Comparison of ENCODE assay signal across 9 cellular contexts in the genomic region with DNA sequence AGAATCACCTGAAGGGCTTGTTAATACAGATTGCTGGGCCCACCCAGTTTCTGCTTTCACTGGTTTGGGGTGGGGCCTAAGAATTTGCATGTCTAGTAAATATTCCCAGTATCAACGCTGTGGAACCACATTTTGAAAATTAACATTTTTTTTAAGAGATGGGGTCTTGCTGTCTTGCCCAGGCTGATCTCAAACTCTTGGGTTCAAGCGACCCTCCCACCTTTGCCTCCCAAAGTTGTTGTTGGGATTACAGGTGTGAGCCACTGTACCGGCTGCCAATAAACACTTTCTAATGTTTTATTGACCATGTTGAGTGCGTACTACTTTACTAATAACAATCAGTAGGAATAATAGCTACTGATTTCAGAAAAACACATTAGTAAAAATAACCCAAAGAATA. TPM values are rescaled to one million over a fixed set of nuclear protein-coding genes. Genes with fewer than 3 reads are reported as not detected.
A peak's percentile ranks its signal among the peaks of the same experiment; 100 is the strongest.
DNase-seq lines count a peak whose midpoint lies in the region; ATAC-seq and TF ChIP-seq lines count a peak whose summit lies in the region.
"Had no signal": no experiment of that assay in that cellular context is flagged by ENCODE, and none has a peak within 500 bp of the region (broad histone marks: within the 10 kb centered on the region; RNA-seq: fewer than 3 reads in every experiment).

No MANE protein-coding gene starts in this region.

- intact Hi-C loops in esophagus muscularis mucosa (cut with DNase I) (no loop called here), sigmoid colon (cut with DNase I) (no loop called here)

- peak overlapping the region; percentile 99 for H3K9ac ChIP-seq in SK-N-MC (ENCODE audit: insufficient read length)

- H3K9me3 Mint-ChIP-seq in GM23338 = no peaks in the 10 kb centered on the region

- no peak overlapping the region for H3K27ac Mint-ChIP-seq in GM23338

- no peaks in the 10 kb centered on the region for H3K9me2 ChIP-seq in GM23338 (ENCODE audit: insufficient read depth)

- H3K4me1 ChIP-seq in GM23338 (ENCODE audit: insufficient read depth) (peaks cover 20% of the 10 kb centered on the region), esophagus muscularis mucosa (peaks cover 50 to 66% (median 55%) of the 10 kb centered on the region in 4 donors), sigmoid colon (peaks cover 0 to 67% (median 51%) of the 10 kb centered on the region in 4 donors)

- peak overlapping the region; percentile 95; the same call in 1 of the 2 replicates for H3K4me2 ChIP-seq in GM23338

- H3K36me3 Mint-ChIP-seq in GM23338 (ENCODE audit: low read depth) = peaks cover 74% of the 10 kb centered on the region

- H3K27ac ChIP-seq in GM23338 (ENCODE audit: low read depth) = peak overlapping the region; percentile 28; the same call in 1 of the 2 replicates
- H3K27ac ChIP-seq in SK-N-MC = peak overlapping the region; percentile 27
- H3K27ac ChIP-seq in esophagus muscularis mucosa (replicated peaks in 1 of 4) = peak overlapping the region in 3 of 4 donors; percentile 88 to 99 (median 99)
- peak overlapping the region in 3 of 4 donors; percentile 97 to 100 (median 98) for H3K27ac ChIP-seq in sigmoid colon

- H3K4me3 ChIP-seq in GM23338 (peak overlapping the region; percentile 95), SK-N-MC (peak overlapping the region; percentile 86), esophagus muscularis mucosa (peak overlapping the region; percentile 61 to 96 (median 94)), sigmoid colon (peak overlapping the region in 2 of 4 donors; percentile 83 to 93)

- no peak for ATAC-seq in GM23338
- no peak for ATAC-seq in activated CD4-positive, CD25-positive, alpha-beta regulatory T cell treated with anti-CD3 and anti-CD28 coated beads, Interleukin-2, amount 50 U/mL, for 24 hours
- no peak for ATAC-seq in HG03135 (IDR thresholded peaks at IDR 0.05; ENCODE audit: unreplicated experiment)
- ATAC-seq: left lobe of liver had no signal

- H3K9me3 ChIP-seq in SK-N-MC (ENCODE audit: low read depth, low read length) (no peaks in the 10 kb centered on the region), esophagus muscularis mucosa (no peaks in the 10 kb centered on the region), sigmoid colon (no peaks in the 10 kb centered on the region)

- peaks cover 48% of the 10 kb centered on the region for H3K79me2 ChIP-seq in GM23338 (replicated peaks; ENCODE audit: insufficient read depth)

- DNase-seq in GM23338 (ENCODE audit: low spot score) = no peak
- no peak for DNase-seq in SK-N-MC (ENCODE audit: low read depth, low spot score)
- DNase-seq in esophagus muscularis mucosa (ENCODE audit: extremely low spot score) = no peak
- DNase-seq in sigmoid colon = no peak
- no peak for DNase-seq in stimulated activated naive CD4-positive, alpha-beta T cell (lab: John Stamatoyannopoulos, UW)
- DNase-seq: NCI-H1092 treated with DMSO at 0.1 percent for 48 hours had no signal

- 72% methylated on average over 4 of the region's 4 CpGs for WGBS in esophagus muscularis mucosa
- WGBS in sigmoid colon, 2 donors = 42 to 69% methylated on average over 4 of the region's 4 CpGs

- peaks cover 51% of the 10 kb centered on the region for H4K20me1 ChIP-seq in GM23338 (replicated peaks; ENCODE audit: insufficient read depth)

- H3F3A ChIP-seq in GM23338 (replicated peaks; ENCODE audit: low read depth) = peaks cover 58% of the 10 kb centered on the region

- H3K36me3 ChIP-seq in GM23338 (ENCODE audit: insufficient read depth) (peaks cover 61% of the 10 kb centered on the region), SK-N-MC (ENCODE audit: insufficient read depth, low read length) (peaks cover 66% of the 10 kb centered on the region), esophagus muscularis mucosa (peaks cover 56 to 63% (median 58%) of the 10 kb centered on the region in 4 donors), sigmoid colon (peaks cover 40 to 60% (median 54%) of the 10 kb centered on the region in 4 donors)

- no peak for TF ChIP-seq POLR2A in esophagus muscularis mucosa (IDR thresholded peaks at IDR 0.05; ENCODE audit: low read depth)
- no peak for TF ChIP-seq POLR2A in sigmoid colon (IDR thresholded peaks at IDR 0.05)

- TF ChIP-seq CTCF in GM23338 (conservative IDR thresholded peaks at IDR 0.05; ENCODE audit: low read depth in 2 of 2) = no peak
- TF ChIP-seq CTCF in esophagus muscularis mucosa (IDR thresholded peaks at IDR 0.05) = no peak
- no peak for TF ChIP-seq CTCF in sigmoid colon (IDR thresholded peaks at IDR 0.05)

- H3K27me3 Mint-ChIP-seq in GM23338 (ENCODE audit: insufficient read depth, low read depth, poor library complexity) = peaks cover 16% of the 10 kb centered on the region

- peaks cover 31% of the 10 kb centered on the region for H3K4me1 Mint-ChIP-seq in GM23338

- no peak overlapping the region for H2AFZ ChIP-seq in GM23338

- H3K4me3 Mint-ChIP-seq in GM23338 = peak overlapping the region; percentile 96

- TF ChIP-seq EP300 in esophagus muscularis mucosa (IDR thresholded peaks at IDR 0.05) (no peak), sigmoid colon (IDR thresholded peaks at IDR 0.05) (no peak)

- H3K27me3 ChIP-seq in GM23338 (ENCODE audit: insufficient read depth) = no peaks in the 10 kb centered on the region
- no peaks in the 10 kb centered on the region for H3K27me3 ChIP-seq in esophagus muscularis mucosa
- H3K27me3 ChIP-seq in sigmoid colon = no peaks in the 10 kb centered on the region

TF ChIP-seq in GM23338, 12 proteins besides CTCF, POLR2A, EP300 and RAD21 (continues in another document):
- TF ChIP-seq EZH2 (IDR thresholded peaks at IDR 0.05; ENCODE audit: low read depth, unreplicated experiment) (no peak), POLR2AphosphoS5 (IDR thresholded peaks at IDR 0.05; ENCODE audit: low read depth) (no peak), NANOG (IDR thresholded peaks at IDR 0.05; ENCODE audit: borderline replicate concordance) (no peak), STAT1 (IDR thresholded peaks at IDR 0.05; ENCODE audit: unreplicated experiment) (no peak), JUNB (IDR thresholded peaks at IDR 0.05; ENCODE audit: unreplicated experiment) (no peak), CREB1 (CRISPR knock-in tag; IDR thresholded peaks at IDR 0.05; ENCODE audit: low read depth) (no peak)
- TF ChIP-seq, protein P1, sequence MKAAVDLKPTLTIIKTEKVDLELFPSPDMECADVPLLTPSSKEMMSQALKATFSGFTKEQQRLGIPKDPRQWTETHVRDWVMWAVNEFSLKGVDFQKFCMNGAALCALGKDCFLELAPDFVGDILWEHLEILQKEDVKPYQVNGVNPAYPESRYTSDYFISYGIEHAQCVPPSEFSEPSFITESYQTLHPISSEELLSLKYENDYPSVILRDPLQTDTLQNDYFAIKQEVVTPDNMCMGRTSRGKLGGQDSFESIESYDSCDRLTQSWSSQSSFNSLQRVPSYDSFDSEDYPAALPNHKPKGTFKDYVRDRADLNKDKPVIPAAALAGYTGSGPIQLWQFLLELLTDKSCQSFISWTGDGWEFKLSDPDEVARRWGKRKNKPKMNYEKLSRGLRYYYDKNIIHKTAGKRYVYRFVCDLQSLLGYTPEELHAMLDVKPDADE (IDR thresholded peaks at IDR 0.05) = no peak
- TF ChIP-seq, protein P2, sequence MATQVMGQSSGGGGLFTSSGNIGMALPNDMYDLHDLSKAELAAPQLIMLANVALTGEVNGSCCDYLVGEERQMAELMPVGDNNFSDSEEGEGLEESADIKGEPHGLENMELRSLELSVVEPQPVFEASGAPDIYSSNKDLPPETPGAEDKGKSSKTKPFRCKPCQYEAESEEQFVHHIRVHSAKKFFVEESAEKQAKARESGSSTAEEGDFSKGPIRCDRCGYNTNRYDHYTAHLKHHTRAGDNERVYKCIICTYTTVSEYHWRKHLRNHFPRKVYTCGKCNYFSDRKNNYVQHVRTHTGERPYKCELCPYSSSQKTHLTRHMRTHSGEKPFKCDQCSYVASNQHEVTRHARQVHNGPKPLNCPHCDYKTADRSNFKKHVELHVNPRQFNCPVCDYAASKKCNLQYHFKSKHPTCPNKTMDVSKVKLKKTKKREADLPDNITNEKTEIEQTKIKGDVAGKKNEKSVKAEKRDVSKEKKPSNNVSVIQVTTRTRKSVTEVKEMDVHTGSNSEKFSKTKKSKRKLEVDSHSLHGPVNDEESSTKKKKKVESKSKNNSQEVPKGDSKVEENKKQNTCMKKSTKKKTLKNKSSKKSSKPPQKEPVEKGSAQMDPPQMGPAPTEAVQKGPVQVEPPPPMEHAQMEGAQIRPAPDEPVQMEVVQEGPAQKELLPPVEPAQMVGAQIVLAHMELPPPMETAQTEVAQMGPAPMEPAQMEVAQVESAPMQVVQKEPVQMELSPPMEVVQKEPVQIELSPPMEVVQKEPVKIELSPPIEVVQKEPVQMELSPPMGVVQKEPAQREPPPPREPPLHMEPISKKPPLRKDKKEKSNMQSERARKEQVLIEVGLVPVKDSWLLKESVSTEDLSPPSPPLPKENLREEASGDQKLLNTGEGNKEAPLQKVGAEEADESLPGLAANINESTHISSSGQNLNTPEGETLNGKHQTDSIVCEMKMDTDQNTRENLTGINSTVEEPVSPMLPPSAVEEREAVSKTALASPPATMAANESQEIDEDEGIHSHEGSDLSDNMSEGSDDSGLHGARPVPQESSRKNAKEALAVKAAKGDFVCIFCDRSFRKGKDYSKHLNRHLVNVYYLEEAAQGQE (IDR thresholded peaks at IDR 0.05; ENCODE audit: unreplicated experiment) = no peak

RNA-seq across cellular contexts. Expression of a gene that starts 2.5 kb away (rescaled TPM):
- total RNA-seq in GM23338 (2014; rRNA removed; shearing (Covaris generic)) = 788 and 801 TPM in 2 replicates
- polyA plus RNA-seq in GM23338 (2016; fragmentation: Nextera tagmentation; extraction: Ambion mirVana) = 312 and 358 TPM in 2 replicates
- 100 to 1,000 TPM; 508 to 734 (median 592) TPM for total RNA-seq in esophagus muscularis mucosa
- 100 to 1,000 TPM; 425 to 581 (median 497) TPM for total RNA-seq in sigmoid colon
- polyA plus RNA-seq in sigmoid colon = 100 to 1,000 TPM; 301 to 409 (median 326) TPM

RNA-seq across cellular contexts. Expression of a gene that starts 51.6 kb away (rescaled TPM):
- 53.9 and 54.1 TPM in 2 replicates for total RNA-seq in GM23338 (2014; rRNA removed; shearing (Covaris generic))
- 56.1 and 56.3 TPM in 2 replicates for polyA plus RNA-seq in GM23338 (2016; fragmentation: Nextera tagmentation; extraction: Ambion mirVana)
- 10 to 100 TPM; 27.3 to 36.5 (median 28.3) TPM for total RNA-seq in esophagus muscularis mucosa
- 10 to 100 TPM; 34.9 to 51.7 (median 42.6) TPM for total RNA-seq in sigmoid colon
- 10 to 100 TPM in 2 of 3 donors, 1 to 10 TPM in 1; 9.0 to 23.0 (median 10.2) TPM for polyA plus RNA-seq in sigmoid colon

RNA-seq across cellular contexts. Expression of a gene that starts 55.2 kb away (rescaled TPM):
- 32.7 and 33.3 TPM in 2 replicates for total RNA-seq in GM23338 (2014; rRNA removed; shearing (Covaris generic))
- polyA plus RNA-seq in GM23338 (2016; fragmentation: Nextera tagmentation; extraction: Ambion mirVana) = 25.1 and 29.0 TPM in 2 replicates
- total RNA-seq in esophagus muscularis mucosa = 10 to 100 TPM; 17.9 to 26.6 (median 19.4) TPM
- total RNA-seq in sigmoid colon = 10 to 100 TPM; 11.6 to 18.4 (median 15.7) TPM
- 10 to 100 TPM; 15.3 to 18.4 (median 15.6) TPM for polyA plus RNA-seq in sigmoid colon

Comparison
In these comparisons a context has a peak if more than half of its experiments do, and no peak if none do; other contexts are left out.
1. H3K27ac ChIP-seq: peak in every context shown above with its lines; median percentile 99 in esophagus muscularis mucosa; 98 in sigmoid colon; 28 in GM23338; 27 in SK-N-MC.